In the genomic region with DNA sequence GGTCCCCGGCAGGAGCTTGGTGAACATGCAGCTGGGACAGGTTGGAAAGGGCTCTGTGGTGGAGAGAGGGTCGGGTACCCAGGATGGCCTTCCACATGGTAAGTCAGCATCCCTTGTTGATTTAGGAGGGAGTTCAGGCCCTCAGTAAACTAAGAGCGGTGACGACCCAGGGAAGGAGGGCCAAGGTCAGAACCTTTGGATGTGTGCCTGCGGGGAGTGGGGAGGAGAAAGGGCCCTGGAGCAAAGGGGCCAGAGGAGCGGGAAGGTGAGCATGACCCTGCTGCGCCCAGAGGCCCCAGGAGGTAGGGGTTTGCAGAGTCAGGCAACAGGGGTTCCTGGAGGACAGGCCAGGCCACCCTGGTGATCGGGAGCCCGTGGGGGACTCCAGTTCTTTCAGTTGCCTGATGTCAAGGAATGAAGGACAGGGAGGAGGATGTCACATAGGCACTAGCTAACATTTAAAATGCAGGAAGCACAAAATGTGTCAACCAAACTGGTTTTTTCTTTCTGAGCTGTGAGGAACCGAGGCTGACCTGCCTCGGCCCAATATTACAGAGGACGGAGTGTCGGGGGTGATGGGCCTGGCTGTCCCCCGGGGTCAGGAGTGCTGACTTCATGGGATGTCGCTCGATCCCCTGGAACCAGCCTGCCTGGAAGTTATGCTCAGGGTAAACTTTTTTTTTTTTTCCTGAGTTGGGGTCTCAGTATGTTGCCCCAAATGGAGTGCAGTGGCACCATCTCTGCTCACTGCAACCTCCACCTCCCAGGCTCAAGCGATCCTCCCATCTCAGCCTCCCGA, we compare ENCODE assay signal across 20 cellular contexts.
DNase-seq lines count a peak whose midpoint lies in the region; ATAC-seq and TF ChIP-seq lines count a peak whose summit lies in the region.
"Had no signal": no experiment of that assay in that cellular context is flagged by ENCODE, and none has a peak within 500 bp of the region (broad histone marks: within the 10 kb centered on the region; RNA-seq: fewer than 3 reads in every experiment).

No MANE protein-coding gene starts in this region.

- DNase-seq in T-helper 17 cell (no peak), osteocyte (ENCODE audit: extremely low spot score, unreplicated experiment) (no peak), upper lobe of left lung (no peak)
- DNase-seq: activated T-cell treated with anti-CD3 and anti-CD28 coated beads, Interleukin-2, amount 50 U/mL, for 72 hours; brain microvascular endothelial cell; glutamatergic neuron; naive B cell; NCI-H1092; NCI-H2107; NCI-H524 treated with DMSO at 0.1 percent for 48 hours; retina; SJCRH30; stimulated activated naive CD4-positive, alpha-beta T cell treated with Interleukin-2 at 50 U/mL for 16 hours; T-helper 2 cell had no signal

- H3K36me3 ChIP-seq in gastroesophageal sphincter (no peaks in the 10 kb centered on the region), upper lobe of left lung (no peaks in the 10 kb centered on the region)
- H3K36me3 ChIP-seq: brain microvascular endothelial cell, SJCRH30 had no signal

- H3K4me1 ChIP-seq in gastroesophageal sphincter: peaks cover 13 to 91% (median 34%) of the 10 kb centered on the region in 3 donors
- peaks cover 31 to 43% (median 41%) of the 10 kb centered on the region in 4 donors for H3K4me1 ChIP-seq in upper lobe of left lung

- H3K27me3 Mint-ChIP-seq in T-helper 17 cell (peaks cover 4% of the 10 kb centered on the region), osteocyte (ENCODE audit: unreplicated experiment) (no peaks in the 10 kb centered on the region)

- no peaks in the 10 kb centered on the region for H3K9me3 Mint-ChIP-seq in osteocyte (ENCODE audit: unreplicated experiment)
- H3K9me3 Mint-ChIP-seq: activated naive CD4-positive, alpha-beta T cell treated with anti-CD3 and anti-CD28 coated beads, Interleukin-2, amount 50 U/mL, for 72 hours; activated T-cell treated with anti-CD3 and anti-CD28 coated beads, Interleukin-2, amount 50 U/mL, for 72 hours; naive B cell had no signal

- H3K27ac Mint-ChIP-seq in T-helper 17 cell: peak overlapping the region; percentile 62
- H3K27ac Mint-ChIP-seq in osteocyte (ENCODE audit: unreplicated experiment): peak overlapping the region; percentile 76
- H3K27ac Mint-ChIP-seq: activated naive CD4-positive, alpha-beta T cell treated with anti-CD3 and anti-CD28 coated beads, Interleukin-2, amount 50 U/mL, for 72 hours; activated T-cell treated with anti-CD3 and anti-CD28 coated beads, Interleukin-2, amount 50 U/mL, for 72 hours; B cell; naive B cell had no signal

- TF ChIP-seq POLR2A in gastroesophageal sphincter (IDR thresholded peaks at IDR 0.05) (no peak), upper lobe of left lung (IDR thresholded peaks at IDR 0.05) (no peak)

- ATAC-seq in T-helper 17 cell (no peak), gastroesophageal sphincter (no peak), upper lobe of left lung (ENCODE audit: low FRiP score in 2 of 2) (no peak), GM18867 (IDR thresholded peaks at IDR 0.05; ENCODE audit: unreplicated experiment) (no peak), GM19463 (IDR thresholded peaks at IDR 0.05; ENCODE audit: unreplicated experiment) (no peak), GM18519 (IDR thresholded peaks at IDR 0.05; ENCODE audit: low FRiP score, unreplicated experiment) (no peak)
- ATAC-seq: activated naive CD4-positive, alpha-beta T cell treated with anti-CD3 and anti-CD28 coated beads, Interleukin-2, amount 50 U/mL, for 72 hours; activated T-cell treated with anti-CD3 and anti-CD28 coated beads, Interleukin-2, amount 50 U/mL, for 72 hours had no signal

- H3K4me3 Mint-ChIP-seq in T-helper 17 cell: no peak overlapping the region
- no peak overlapping the region for H3K4me3 Mint-ChIP-seq in osteocyte (ENCODE audit: unreplicated experiment)
- H3K4me3 Mint-ChIP-seq: activated T-cell treated with anti-CD3 and anti-CD28 coated beads, Interleukin-2, amount 50 U/mL, for 72 hours; B cell; naive B cell had no signal

- H3K27ac ChIP-seq in gastroesophageal sphincter (peak overlapping the region; percentile 95 to 98 (median 98)), upper lobe of left lung (peak overlapping the region; percentile 49 to 75 (median 72))
- H3K27ac ChIP-seq: SJCRH30 had no signal

- no peak overlapping the region for H3K4me3 ChIP-seq in gastroesophageal sphincter
- H3K4me3 ChIP-seq in upper lobe of left lung: no peak overlapping the region
- H3K4me3 ChIP-seq: SJCRH30 had no signal

- TF ChIP-seq EP300 in gastroesophageal sphincter (IDR thresholded peaks at IDR 0.05) (no peak), upper lobe of left lung (IDR thresholded peaks at IDR 0.05) (no peak)

- H3K9me3 ChIP-seq in T-helper 17 cell (ENCODE audit: control insufficient read depth, low read length, poor library complexity, severe bottlenecking) (no peaks in the 10 kb centered on the region), gastroesophageal sphincter (no peaks in the 10 kb centered on the region), upper lobe of left lung (no peaks in the 10 kb centered on the region)
- H3K9me3 ChIP-seq: SJCRH30 had no signal

- no peaks in the 10 kb centered on the region for H3K36me3 Mint-ChIP-seq in T-helper 17 cell (ENCODE audit: low read depth)
- H3K36me3 Mint-ChIP-seq in osteocyte (ENCODE audit: unreplicated experiment): no peaks in the 10 kb centered on the region
- H3K36me3 Mint-ChIP-seq: activated naive CD4-positive, alpha-beta T cell treated with anti-CD3 and anti-CD28 coated beads, Interleukin-2, amount 50 U/mL, for 72 hours; naive B cell had no signal

- 86 to 92% methylated on average over 8 to 15 of the region's 18 CpGs for WGBS in gastroesophageal sphincter (ENCODE audit: low coverage in 1 of 2), 2 donors
- 91 to 95% methylated on average over 17 to 18 of the region's 18 CpGs for WGBS in upper lobe of left lung, 2 donors

- TF ChIP-seq CTCF in gastroesophageal sphincter (IDR thresholded peaks at IDR 0.05) (no peak), osteocyte (IDR thresholded peaks at IDR 0.05) (no peak), upper lobe of left lung (IDR thresholded peaks at IDR 0.05) (no peak)

- H3K4me1 Mint-ChIP-seq in T-helper 17 cell: peaks cover 5% of the 10 kb centered on the region
- H3K4me1 Mint-ChIP-seq in osteocyte (ENCODE audit: unreplicated experiment): peaks cover 71% of the 10 kb centered on the region
- H3K4me1 Mint-ChIP-seq: B cell had no signal

- H3K27me3 ChIP-seq in gastroesophageal sphincter (no peaks in the 10 kb centered on the region), upper lobe of left lung (no peaks in the 10 kb centered on the region)
- H3K27me3 ChIP-seq: brain microvascular endothelial cell, SJCRH30 had no signal
